In genomic region chr6:160248538-160248937, GRCh38 we compare ENCODE assay signal across 20 cellular contexts. TPM values are rescaled to one million over a fixed set of nuclear protein-coding genes. Genes with fewer than 3 reads are reported as not detected.
DNase-seq lines count a peak whose midpoint lies in the region; ATAC-seq and TF ChIP-seq lines count a peak whose summit lies in the region.
"Had no signal": no experiment of that assay in that cellular context is flagged by ENCODE, and none has a peak within 500 bp of the region (broad histone marks: within the 10 kb centered on the region; RNA-seq: fewer than 3 reads in every experiment).

No MANE protein-coding gene starts in this region.

- H3K4me2 ChIP-seq in PC-9 (peak overlapping the region; percentile 32), OCI-LY7 (ENCODE audit: low read length) (no peak overlapping the region)
- H3K4me2 ChIP-seq: BLaER1 had no signal

- DNase-seq in PC-9 (no peak), omental fat pad (ENCODE audit: low spot score) (no peak), OCI-LY7 (ENCODE audit: low spot score) (no peak), NCI-H2081 (lab: John Stamatoyannopoulos, UW) (no peak), tibial artery (no peak)
- DNase-seq: activated naive CD4-positive, alpha-beta T cell; foreskin melanocyte; HFFc6; Kasumi-1; midbrain; NCI-H1436 treated with DMSO at 0.1 percent for 48 hours; occipital lobe; stimulated activated naive CD4-positive, alpha-beta T cell treated with Interleukin-2 at 50 U/mL for 16 hours had no signal

- TF ChIP-seq CTCF in PC-9 (conservative IDR thresholded peaks at IDR 0.05) = no peak
- no peak for TF ChIP-seq CTCF in omental fat pad (IDR thresholded peaks at IDR 0.05)
- no peak for TF ChIP-seq CTCF in OCI-LY7 (conservative IDR thresholded peaks at IDR 0.05; ENCODE audit: low read length)
- TF ChIP-seq CTCF in tibial artery (IDR thresholded peaks at IDR 0.05) = no peak

- H3K79me2 ChIP-seq in PC-9 (ENCODE audit: low read depth) (no peaks in the 10 kb centered on the region), OCI-LY7 (ENCODE audit: insufficient read depth, low read depth, low read length) (no peaks in the 10 kb centered on the region)

- H3K27ac ChIP-seq in PC-9 = peak overlapping the region; percentile 52
- H3K27ac ChIP-seq in OCI-LY7 (ENCODE audit: low read depth, low read length, poor library complexity, severe bottlenecking) = no peak overlapping the region
- peak overlapping the region in 1 of 2 donors; percentile 22 for H3K27ac ChIP-seq in tibial artery
- H3K27ac ChIP-seq: BLaER1, HL-60 had no signal

- H4K20me1 ChIP-seq in PC-9 (ENCODE audit: insufficient read depth) = no peaks in the 10 kb centered on the region
- no peaks in the 10 kb centered on the region for H4K20me1 ChIP-seq in OCI-LY7 (ENCODE audit: insufficient read depth, low read length)
- H4K20me1 ChIP-seq: BLaER1 had no signal

- H3K4me1 ChIP-seq in PC-9 (replicated peaks; ENCODE audit: insufficient read depth) (peaks cover 20% of the 10 kb centered on the region), OCI-LY7 (ENCODE audit: insufficient read depth, low read length, poor library complexity, severe bottlenecking) (no peaks in the 10 kb centered on the region), tibial artery (peaks cover 0 to 25% (median 2%) of the 10 kb centered on the region in 4 donors)
- H3K4me1 ChIP-seq: BLaER1 had no signal

- 0 out of 2 replicates have a peak overlapping the region, but pooled peaks have one; percentile 22 for H2AFZ ChIP-seq in PC-9
- H2AFZ ChIP-seq in OCI-LY7 (ENCODE audit: low read length) = no peak overlapping the region

- ATAC-seq in GM18508 (IDR thresholded peaks at IDR 0.05; ENCODE audit: insufficient read depth, unreplicated experiment) = peak; percentile 39
- peak; percentile 63 for ATAC-seq in esophagus mucosa
- ATAC-seq in omental fat pad (ENCODE audit: low FRiP score) = peak; percentile 59
- ATAC-seq in HG03520 (IDR thresholded peaks at IDR 0.05; ENCODE audit: unreplicated experiment) = no peak

- H3K36me3 ChIP-seq in PC-9 (ENCODE audit: low read depth) = no peaks in the 10 kb centered on the region
- no peaks in the 10 kb centered on the region for H3K36me3 ChIP-seq in OCI-LY7 (ENCODE audit: insufficient read depth, low read length)
- no peaks in the 10 kb centered on the region for H3K36me3 ChIP-seq in tibial artery
- H3K36me3 ChIP-seq: BLaER1 had no signal

- POLR2A ChIA-PET in PC-9 (lab: Charles Lee; ENCODE audit: unreplicated experiment) = no interaction called here
- POLR2A ChIA-PET in OCI-LY7 (lab: Charles Lee) = interaction anchor here (0.7 kb wide), 1 partner anchor 471 kb away, joined by 3 read pairs; no protein-coding TSS in a partner anchor

- BruUV-seq in PC-9 (replicated peaks; lab: Mats Ljungman, UMichigan) = no TSS peak
- no TSS peak for BruUV-seq in OCI-LY7 (replicated peaks; lab: Mats Ljungman, UMichigan)

- H3K9me2 ChIP-seq in PC-9 (ENCODE audit: insufficient read depth) (no peaks in the 10 kb centered on the region), OCI-LY7 (ENCODE audit: insufficient read depth, low read length) (no peaks in the 10 kb centered on the region)

- no peaks in the 10 kb centered on the region for H3F3A ChIP-seq in PC-9 (ENCODE audit: insufficient read depth, low read depth)

- intact Hi-C loops in PC-9 (cut with micrococcal nuclease; ENCODE audit: unreplicated experiment) (no loop called here), OCI-LY7 (cut with micrococcal nuclease; ENCODE audit: unreplicated experiment) (no loop called here), tibial artery (cut with DNase I; ENCODE audit: low total_unique reads) (no loop called here)

- H3K4me3 ChIP-seq in PC-9 (no peak overlapping the region), OCI-LY7 (ENCODE audit: low read depth, low read length, poor library complexity, severe bottlenecking) (no peak overlapping the region), tibial artery (no peak overlapping the region)
- H3K4me3 ChIP-seq: BLaER1 had no signal

- H3K9me3 ChIP-seq in PC-9 (ENCODE audit: insufficient read depth, low read depth) (no peaks in the 10 kb centered on the region; the same call in 1 of the 2 replicates), OCI-LY7 (ENCODE audit: low read length) (no peaks in the 10 kb centered on the region), tibial artery (no peaks in the 10 kb centered on the region)
- H3K9me3 ChIP-seq: BLaER1 had no signal

- CTCF ChIA-PET in PC-9 (lab: Charles Lee) = no interaction called here
- CTCF ChIA-PET in OCI-LY7 (lab: Charles Lee; ENCODE audit: unreplicated experiment) = no interaction called here

- H3K27me3 ChIP-seq in PC-9 (ENCODE audit: insufficient read depth, low read depth) (no peaks in the 10 kb centered on the region), tibial artery (no peaks in the 10 kb centered on the region)
- H3K27me3 ChIP-seq: BLaER1 had no signal

RNA-seq across cellular contexts. Expression of gene SLC22A2, which starts 10.1 kb away (rescaled TPM):
- total RNA-seq in PC-9 (2021) (not detected in 2 replicates), esophagus mucosa (not detected), omental fat pad (not detected), OCI-LY7 (2022) (not detected in 2 replicates)
- total RNA-seq in OCI-LY7 (2014; rRNA removed; shearing (Covaris generic)) = not detected in 2 replicates
- total RNA-seq: HFFc6, NCI-H460, skeletal muscle tissue had no signal
